2 cellular contexts compared by ENCODE assay signal in the genomic region with DNA sequence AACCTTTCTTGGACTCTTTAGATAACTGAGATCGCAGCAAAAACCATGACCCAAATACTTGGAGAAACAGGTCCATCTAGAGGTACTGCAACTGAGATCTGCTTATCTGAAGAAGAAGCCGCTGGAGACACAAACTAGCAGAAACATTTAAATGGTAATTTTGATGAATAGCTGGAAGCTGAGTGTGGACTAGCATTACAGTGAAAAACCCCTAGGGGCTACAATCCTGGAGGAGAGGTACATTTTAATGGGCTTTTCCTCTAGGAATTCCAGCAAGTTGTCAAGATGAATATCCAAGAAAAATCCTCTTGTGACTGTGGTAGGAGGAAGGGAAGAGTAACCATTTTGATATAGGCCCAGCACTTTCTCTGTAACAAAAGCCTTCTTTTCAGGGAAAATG.
TF ChIP-seq lines count a peak whose summit lies in the region.

No MANE protein-coding gene starts in this region.

TF ChIP-seq in GM23338, 12 proteins besides CTCF, POLR2A, EP300 and RAD21 (continued from another document):
- TF ChIP-seq, protein P1, sequence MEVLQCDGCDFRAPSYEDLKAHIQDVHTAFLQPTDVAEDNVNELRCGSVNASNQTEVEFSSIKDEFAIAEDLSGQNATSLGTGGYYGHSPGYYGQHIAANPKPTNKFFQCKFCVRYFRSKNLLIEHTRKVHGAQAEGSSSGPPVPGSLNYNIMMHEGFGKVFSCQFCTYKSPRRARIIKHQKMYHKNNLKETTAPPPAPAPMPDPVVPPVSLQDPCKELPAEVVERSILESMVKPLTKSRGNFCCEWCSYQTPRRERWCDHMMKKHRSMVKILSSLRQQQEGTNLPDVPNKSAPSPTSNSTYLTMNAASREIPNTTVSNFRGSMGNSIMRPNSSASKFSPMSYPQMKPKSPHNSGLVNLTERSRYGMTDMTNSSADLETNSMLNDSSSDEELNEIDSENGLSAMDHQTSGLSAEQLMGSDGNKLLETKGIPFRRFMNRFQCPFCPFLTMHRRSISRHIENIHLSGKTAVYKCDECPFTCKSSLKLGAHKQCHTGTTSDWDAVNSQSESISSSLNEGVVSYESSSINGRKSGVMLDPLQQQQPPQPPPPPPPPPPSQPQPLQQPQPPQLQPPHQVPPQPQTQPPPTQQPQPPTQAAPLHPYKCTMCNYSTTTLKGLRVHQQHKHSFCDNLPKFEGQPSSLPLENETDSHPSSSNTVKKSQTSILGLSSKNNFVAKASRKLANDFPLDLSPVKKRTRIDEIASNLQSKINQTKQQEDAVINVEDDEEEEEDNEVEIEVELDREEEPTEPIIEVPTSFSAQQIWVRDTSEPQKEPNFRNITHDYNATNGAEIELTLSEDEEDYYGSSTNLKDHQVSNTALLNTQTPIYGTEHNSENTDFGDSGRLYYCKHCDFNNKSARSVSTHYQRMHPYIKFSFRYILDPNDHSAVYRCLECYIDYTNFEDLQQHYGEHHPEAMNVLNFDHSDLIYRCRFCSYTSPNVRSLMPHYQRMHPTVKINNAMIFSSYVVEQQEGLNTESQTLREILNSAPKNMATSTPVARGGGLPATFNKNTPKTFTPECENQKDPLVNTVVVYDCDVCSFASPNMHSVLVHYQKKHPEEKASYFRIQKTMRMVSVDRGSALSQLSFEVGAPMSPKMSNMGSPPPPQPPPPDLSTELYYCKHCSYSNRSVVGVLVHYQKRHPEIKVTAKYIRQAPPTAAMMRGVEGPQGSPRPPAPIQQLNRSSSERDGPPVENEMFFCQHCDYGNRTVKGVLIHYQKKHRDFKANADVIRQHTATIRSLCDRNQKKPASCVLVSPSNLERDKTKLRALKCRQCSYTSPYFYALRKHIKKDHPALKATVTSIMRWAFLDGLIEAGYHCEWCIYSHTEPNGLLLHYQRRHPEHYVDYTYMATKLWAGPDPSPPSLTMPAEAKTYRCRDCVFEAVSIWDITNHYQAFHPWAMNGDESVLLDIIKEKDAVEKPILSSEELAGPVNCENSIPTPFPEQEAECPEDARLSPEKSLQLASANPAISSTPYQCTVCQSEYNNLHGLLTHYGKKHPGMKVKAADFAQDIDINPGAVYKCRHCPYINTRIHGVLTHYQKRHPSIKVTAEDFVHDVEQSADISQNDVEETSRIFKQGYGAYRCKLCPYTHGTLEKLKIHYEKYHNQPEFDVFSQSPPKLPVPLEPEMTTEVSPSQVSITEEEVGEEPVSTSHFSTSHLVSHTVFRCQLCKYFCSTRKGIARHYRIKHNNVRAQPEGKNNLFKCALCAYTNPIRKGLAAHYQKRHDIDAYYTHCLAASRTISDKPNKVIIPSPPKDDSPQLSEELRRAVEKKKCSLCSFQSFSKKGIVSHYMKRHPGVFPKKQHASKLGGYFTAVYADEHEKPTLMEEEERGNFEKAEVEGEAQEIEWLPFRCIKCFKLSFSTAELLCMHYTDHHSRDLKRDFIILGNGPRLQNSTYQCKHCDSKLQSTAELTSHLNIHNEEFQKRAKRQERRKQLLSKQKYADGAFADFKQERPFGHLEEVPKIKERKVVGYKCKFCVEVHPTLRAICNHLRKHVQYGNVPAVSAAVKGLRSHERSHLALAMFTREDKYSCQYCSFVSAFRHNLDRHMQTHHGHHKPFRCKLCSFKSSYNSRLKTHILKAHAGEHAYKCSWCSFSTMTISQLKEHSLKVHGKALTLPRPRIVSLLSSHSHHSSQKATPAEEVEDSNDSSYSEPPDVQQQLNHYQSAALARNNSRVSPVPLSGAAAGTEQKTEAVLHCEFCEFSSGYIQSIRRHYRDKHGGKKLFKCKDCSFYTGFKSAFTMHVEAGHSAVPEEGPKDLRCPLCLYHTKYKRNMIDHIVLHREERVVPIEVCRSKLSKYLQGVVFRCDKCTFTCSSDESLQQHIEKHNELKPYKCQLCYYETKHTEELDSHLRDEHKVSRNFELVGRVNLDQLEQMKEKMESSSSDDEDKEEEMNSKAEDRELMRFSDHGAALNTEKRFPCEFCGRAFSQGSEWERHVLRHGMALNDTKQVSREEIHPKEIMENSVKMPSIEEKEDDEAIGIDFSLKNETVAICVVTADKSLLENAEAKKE (CRISPR knock-in tag; IDR thresholded peaks at IDR 0.05): peak; percentile 84; the same call in 1 of the 2 replicates
TF ChIP-seq in GM23338: peak in this region for 1.

TF ChIP-seq in WTC11, 78 proteins besides CTCF, POLR2A, EP300 and RAD21 (continued from another document):
- TF ChIP-seq, protein P2, sequence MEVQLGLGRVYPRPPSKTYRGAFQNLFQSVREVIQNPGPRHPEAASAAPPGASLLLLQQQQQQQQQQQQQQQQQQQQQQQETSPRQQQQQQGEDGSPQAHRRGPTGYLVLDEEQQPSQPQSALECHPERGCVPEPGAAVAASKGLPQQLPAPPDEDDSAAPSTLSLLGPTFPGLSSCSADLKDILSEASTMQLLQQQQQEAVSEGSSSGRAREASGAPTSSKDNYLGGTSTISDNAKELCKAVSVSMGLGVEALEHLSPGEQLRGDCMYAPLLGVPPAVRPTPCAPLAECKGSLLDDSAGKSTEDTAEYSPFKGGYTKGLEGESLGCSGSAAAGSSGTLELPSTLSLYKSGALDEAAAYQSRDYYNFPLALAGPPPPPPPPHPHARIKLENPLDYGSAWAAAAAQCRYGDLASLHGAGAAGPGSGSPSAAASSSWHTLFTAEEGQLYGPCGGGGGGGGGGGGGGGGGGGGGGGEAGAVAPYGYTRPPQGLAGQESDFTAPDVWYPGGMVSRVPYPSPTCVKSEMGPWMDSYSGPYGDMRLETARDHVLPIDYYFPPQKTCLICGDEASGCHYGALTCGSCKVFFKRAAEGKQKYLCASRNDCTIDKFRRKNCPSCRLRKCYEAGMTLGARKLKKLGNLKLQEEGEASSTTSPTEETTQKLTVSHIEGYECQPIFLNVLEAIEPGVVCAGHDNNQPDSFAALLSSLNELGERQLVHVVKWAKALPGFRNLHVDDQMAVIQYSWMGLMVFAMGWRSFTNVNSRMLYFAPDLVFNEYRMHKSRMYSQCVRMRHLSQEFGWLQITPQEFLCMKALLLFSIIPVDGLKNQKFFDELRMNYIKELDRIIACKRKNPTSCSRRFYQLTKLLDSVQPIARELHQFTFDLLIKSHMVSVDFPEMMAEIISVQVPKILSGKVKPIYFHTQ (CRISPR knock-in tag; IDR thresholded peaks at IDR 0.05): no peak
